Comparison of ENCODE assay signal across 23 cellular contexts in the genomic region with DNA sequence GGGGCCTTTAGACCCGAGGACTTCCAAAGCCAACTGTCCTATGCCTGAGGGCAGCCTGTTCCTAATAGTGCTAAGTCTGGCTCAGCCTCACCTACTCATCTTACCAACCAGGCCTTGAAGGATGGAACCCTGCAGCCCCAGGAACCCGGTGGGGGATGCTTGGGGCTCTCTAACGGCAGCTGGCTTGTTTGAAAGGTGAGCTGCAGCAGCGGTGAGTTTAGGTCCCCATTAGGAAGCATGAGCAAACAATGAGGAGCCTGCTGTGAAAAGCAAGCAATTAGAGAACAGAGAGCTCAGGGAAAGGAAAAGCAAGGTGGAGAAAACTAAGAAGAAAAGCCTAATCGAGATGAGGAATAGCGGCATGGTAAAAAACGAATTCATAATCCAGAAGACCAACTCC. TPM values are rescaled to one million over a fixed set of nuclear protein-coding genes. Genes with fewer than 3 reads are reported as not detected.
DNase-seq lines count a peak whose midpoint lies in the region; ATAC-seq and TF ChIP-seq lines count a peak whose summit lies in the region.
"Had no signal": no experiment of that assay in that cellular context is flagged by ENCODE, and none has a peak within 500 bp of the region (broad histone marks: within the 10 kb centered on the region; RNA-seq: fewer than 3 reads in every experiment).

No MANE protein-coding gene starts in this region.

- H3K14ac ChIP-seq in H9 (ENCODE audit: insufficient read depth, low read length): no peak overlapping the region

- H3K9me3 ChIP-seq in H9 (ENCODE audit: control insufficient read depth, low read depth, low read length): no peaks in the 10 kb centered on the region
- H3K9me3 ChIP-seq: A549, BLaER1 had no signal

- no peak for TF ChIP-seq CTCF in H9 (conservative IDR thresholded peaks at IDR 0.05)

- no peak overlapping the region for H3K56ac ChIP-seq in H9 (ENCODE audit: insufficient read length, low read depth, low read length)

- no peak overlapping the region for H3K9ac ChIP-seq in H9 (ENCODE audit: extremely low read depth, insufficient read length, low read length)
- H3K9ac ChIP-seq: BLaER1 had no signal

- in situ Hi-C loops in ACHN (cut with HindIII; ENCODE audit: low pct_ligation_motif_present, low pct_unique_long_range_greater_than_20kb, low sequenced_read_pairs): no loop called here

- no peak overlapping the region for H3K4me3 ChIP-seq in H7 (ENCODE audit: insufficient read depth, low read depth, low read length)
- H3K4me3 ChIP-seq: A549, BLaER1 had no signal

- DNase-seq in COLO668 (lab: John Stamatoyannopoulos, UW; ENCODE audit: unreplicated experiment) (peak; percentile 53), H7 (peak; percentile 44), memory B cell (ENCODE audit: low spot score in 2 of 2) (no peak), ACHN (no peak), Right ventricle myocardium inferior (ENCODE audit: missing footprints) (no peak), H9 (no peak), NCI-H345 (lab: John Stamatoyannopoulos, UW) (no peak)
- no peak for DNase-seq in activated T-helper 1 cell treated with anti-CD3 and anti-CD28 coated beads, Interleukin-12 subunit alpha, Interleukin-12 subunit beta, Interleukin-2, Interleukin-4 antibody, amounts not matched to agents 30 ng/mL and 10 ng/mL and 1 ng/mL, durations not matched to agents 14 hours and 24 hours and 36 hours (ENCODE audit: low spot score)
- DNase-seq: CD4-positive, alpha-beta T cell; DMS53; EL; HCEC 1CT; KBM-7; MM.1S; NCI-H1048; NCI-H1417 treated with DMSO at 0.1 percent for 48 hours; NCI-H187; NCI-H2107; NCI-H226; NCI-H526 had no signal

- no peak overlapping the region for H2BK15ac ChIP-seq in H9 (ENCODE audit: low read depth, low read length)

- no peak overlapping the region for H4K91ac ChIP-seq in H9 (ENCODE audit: insufficient read length, low read depth, low read length)

- H2AFZ ChIP-seq in H9 (ENCODE audit: low read length): no peak overlapping the region

- no peak overlapping the region for H2BK12ac ChIP-seq in H9 (ENCODE audit: insufficient read length, low read depth, low read length)

- no peak overlapping the region for H2AK5ac ChIP-seq in H9 (ENCODE audit: insufficient read length, low read length)

- no peak overlapping the region for H3K23ac ChIP-seq in H9 (ENCODE audit: insufficient read length, low read depth, low read length)

- H3K27me3 ChIP-seq in H7 (ENCODE audit: control insufficient read depth, insufficient read depth, low read length): no peaks in the 10 kb centered on the region
- H3K27me3 ChIP-seq in H9 (ENCODE audit: insufficient read depth, low read length): no peaks in the 10 kb centered on the region
- H3K27me3 ChIP-seq: BLaER1 had no signal

- no peak for ATAC-seq in memory B cell (ENCODE audit: low read depth)
- ATAC-seq in Right ventricle myocardium inferior: no peak
- ATAC-seq: A549, SK-N-SH treated with all-trans-retinoic acid at 6 μM for 48 hours had no signal

- no peak overlapping the region for H2BK120ac ChIP-seq in H9 (ENCODE audit: low read depth, low read length, poor library complexity, severe bottlenecking)

- no peaks in the 10 kb centered on the region for H3K79me1 ChIP-seq in H9 (ENCODE audit: insufficient read depth, low read depth, low read length, poor library complexity, severe bottlenecking)

- H3K27ac ChIP-seq in H9 (ENCODE audit: insufficient read length, low read depth, low read length): no peak overlapping the region
- H3K27ac ChIP-seq: A549, BLaER1 had no signal

- no peak overlapping the region for H2BK20ac ChIP-seq in H9 (ENCODE audit: low read depth, low read length, poor library complexity, severe bottlenecking)

- no peak overlapping the region for H3T11ph ChIP-seq in H9 (ENCODE audit: low read length)

- H3K36me3 Mint-ChIP-seq in activated T-helper 1 cell treated with anti-CD3 and anti-CD28 coated beads, Interleukin-12 subunit alpha, Interleukin-12 subunit beta, Interleukin-2, Interleukin-4 antibody, amounts not matched to agents 30 ng/mL and 10 ng/mL and 1 ng/mL, durations not matched to agents 14 hours and 24 hours and 36 hours (ENCODE audit: low read depth): peaks cover 62% of the 10 kb centered on the region
- peaks cover 58% of the 10 kb centered on the region for H3K36me3 Mint-ChIP-seq in memory B cell
- H3K36me3 Mint-ChIP-seq in H9 (ENCODE audit: insufficient read depth in 1 of 3, low read depth in 3 of 3): peaks cover 0 to 14% (median 9%) of the 10 kb centered on the region in 3 experiments; a peak in 5 of 7 replicates

- peaks cover 4% of the 10 kb centered on the region for H3K4me1 ChIP-seq in H9 (ENCODE audit: insufficient read depth, low read length)
- H3K4me1 ChIP-seq: A549 had no signal

- H3K9me3 Mint-ChIP-seq in activated T-helper 1 cell treated with anti-CD3 and anti-CD28 coated beads, Interleukin-12 subunit alpha, Interleukin-12 subunit beta, Interleukin-2, Interleukin-4 antibody, amounts not matched to agents 30 ng/mL and 10 ng/mL and 1 ng/mL, durations not matched to agents 14 hours and 24 hours and 36 hours: no peaks in the 10 kb centered on the region
- H3K9me3 Mint-ChIP-seq in memory B cell: peaks cover 2% of the 10 kb centered on the region
- peaks cover 3 to 4% of the 10 kb centered on the region in 2 experiments; a peak in 2 of 5 replicates for H3K9me3 Mint-ChIP-seq in H9
- H3K9me3 Mint-ChIP-seq: CD4-positive, alpha-beta T cell had no signal

- no peak overlapping the region for H4K5ac ChIP-seq in H9 (ENCODE audit: insufficient read length, low read depth, low read length)

- WGBS in H9 (ENCODE audit: extremely low coverage, insufficient read length, low lambda C conversion rate): no CpG with 5 or more reads among the region's 7 CpGs

- H4K20me1 ChIP-seq in H9 (ENCODE audit: control insufficient read depth, insufficient read depth, insufficient read length): no peaks in the 10 kb centered on the region
- H4K20me1 ChIP-seq: BLaER1 had no signal

- H3K79me2 ChIP-seq in H9 (ENCODE audit: insufficient read depth, low read length): no peaks in the 10 kb centered on the region

- H3K18ac ChIP-seq in H9 (ENCODE audit: insufficient read length, low read depth, low read length): no peak overlapping the region

- no peaks in the 10 kb centered on the region for H3K36me3 ChIP-seq in H7 (replicated peaks; ENCODE audit: control insufficient read depth, insufficient read depth, low read length)

- H3K27me3 Mint-ChIP-seq in activated T-helper 1 cell treated with anti-CD3 and anti-CD28 coated beads, Interleukin-12 subunit alpha, Interleukin-12 subunit beta, Interleukin-2, Interleukin-4 antibody, amounts not matched to agents 30 ng/mL and 10 ng/mL and 1 ng/mL, durations not matched to agents 14 hours and 24 hours and 36 hours (ENCODE audit: insufficient read depth): no peaks in the 10 kb centered on the region
- H3K27me3 Mint-ChIP-seq in memory B cell (no peaks in the 10 kb centered on the region), H9 (ENCODE audit: low read depth) (peaks cover 12% of the 10 kb centered on the region)
- H3K27me3 Mint-ChIP-seq: CD4-positive, alpha-beta T cell had no signal

- H4K8ac ChIP-seq in H9 (replicated peaks; ENCODE audit: insufficient read length, low read depth, low read length): no peak overlapping the region

- intact Hi-C loops in activated T-helper 1 cell treated with anti-CD3 and anti-CD28 coated beads, Interleukin-12 subunit alpha, Interleukin-12 subunit beta, Interleukin-2, Interleukin-4 antibody, amounts not matched to agents 30 ng/mL and 10 ng/mL and 1 ng/mL, durations not matched to agents 14 hours and 24 hours and 36 hours (cut with micrococcal nuclease): no loop called here
- intact Hi-C loops in Right ventricle myocardium inferior (cut with DNase I): no loop called here

- peak overlapping the region; percentile 10 for H3K27ac Mint-ChIP-seq in activated T-helper 1 cell treated with anti-CD3 and anti-CD28 coated beads, Interleukin-12 subunit alpha, Interleukin-12 subunit beta, Interleukin-2, Interleukin-4 antibody, amounts not matched to agents 30 ng/mL and 10 ng/mL and 1 ng/mL, durations not matched to agents 14 hours and 24 hours and 36 hours
- peak overlapping the region; percentile 37 for H3K27ac Mint-ChIP-seq in memory B cell
- H3K27ac Mint-ChIP-seq in H9: no peak overlapping the region; a peak in 1 of 7 replicates

- no peak overlapping the region for H3K4me3 Mint-ChIP-seq in activated T-helper 1 cell treated with anti-CD3 and anti-CD28 coated beads, Interleukin-12 subunit alpha, Interleukin-12 subunit beta, Interleukin-2, Interleukin-4 antibody, amounts not matched to agents 30 ng/mL and 10 ng/mL and 1 ng/mL, durations not matched to agents 14 hours and 24 hours and 36 hours
- H3K4me3 Mint-ChIP-seq in memory B cell: no peak overlapping the region
- no peak overlapping the region for H3K4me3 Mint-ChIP-seq in H9
- H3K4me3 Mint-ChIP-seq: CD4-positive, alpha-beta T cell had no signal

- no peaks in the 10 kb centered on the region for H3K4me1 Mint-ChIP-seq in activated T-helper 1 cell treated with anti-CD3 and anti-CD28 coated beads, Interleukin-12 subunit alpha, Interleukin-12 subunit beta, Interleukin-2, Interleukin-4 antibody, amounts not matched to agents 30 ng/mL and 10 ng/mL and 1 ng/mL, durations not matched to agents 14 hours and 24 hours and 36 hours (ENCODE audit: low read depth)
- peaks cover 2% of the 10 kb centered on the region for H3K4me1 Mint-ChIP-seq in memory B cell
- peaks cover 20% of the 10 kb centered on the region in 2 experiments for H3K4me1 Mint-ChIP-seq in H9

- H2BK5ac ChIP-seq in H9 (ENCODE audit: insufficient read length, low read length): no peak overlapping the region

- H3K23me2 ChIP-seq in H9 (ENCODE audit: insufficient read length, low read depth, low read length, poor library complexity, severe bottlenecking): no peaks in the 10 kb centered on the region

- H3K4me2 ChIP-seq in H9 (ENCODE audit: insufficient read depth, insufficient read length, low read length): no peak overlapping the region
- H3K4me2 ChIP-seq: A549, BLaER1 had no signal

- H3K4ac ChIP-seq in H9 (ENCODE audit: low read depth, low read length): no peak overlapping the region

RNA-seq across cellular contexts. Expression of a gene that starts 39.9 kb away (rescaled TPM):
- 1.8 and 2.2 TPM in 2 replicates for total RNA-seq in H7 (2014; rRNA removed; shearing (Covaris generic))
- 141 and 142 TPM in 2 replicates for total RNA-seq in activated T-helper 1 cell treated with anti-CD3 and anti-CD28 coated beads, Interleukin-12 subunit alpha, Interleukin-12 subunit beta, Interleukin-2, Interleukin-4 antibody, amounts not matched to agents 30 ng/mL and 10 ng/mL and 1 ng/mL, durations not matched to agents 14 hours and 24 hours and 36 hours
- total RNA-seq in Right ventricle myocardium inferior (9.8 TPM), H9 (2021) (2.9 and 3.7 TPM in 2 replicates)

RNA-seq across cellular contexts. Expression of a gene that starts 45.6 kb away (rescaled TPM):
- total RNA-seq in H7 (2014; rRNA removed; shearing (Covaris generic)): 0.55 TPM in 1 of 2 replicates, not detected in the other
- total RNA-seq in activated T-helper 1 cell treated with anti-CD3 and anti-CD28 coated beads, Interleukin-12 subunit alpha, Interleukin-12 subunit beta, Interleukin-2, Interleukin-4 antibody, amounts not matched to agents 30 ng/mL and 10 ng/mL and 1 ng/mL, durations not matched to agents 14 hours and 24 hours and 36 hours: 235 and 243 TPM in 2 replicates
- total RNA-seq in Right ventricle myocardium inferior (0.32 TPM), H9 (2021) (0.31 and 0.70 TPM in 2 replicates)

Comparison
In these comparisons a context has a peak if more than half of its experiments do, and no peak if none do; other contexts are left out.
1. DNase-seq: peak in COLO668 (single experiment) and H7 (single experiment); none in activated T-helper 1 cell treated with anti-CD3 and anti-CD28 coated beads, Interleukin-12 subunit alpha, Interleukin-12 subunit beta, Interleukin-2, Interleukin-4 antibody, amounts not matched to agents 30 ng/mL and 10 ng/mL and 1 ng/mL, durations not matched to agents 14 hours and 24 hours and 36 hours (single experiment), memory B cell (0 of 2), ACHN (single experiment), Right ventricle myocardium inferior (single experiment), H9 (single experiment) and NCI-H345 (single experiment).
2. H3K27ac Mint-ChIP-seq: peak in activated T-helper 1 cell treated with anti-CD3 and anti-CD28 coated beads, Interleukin-12 subunit alpha, Interleukin-12 subunit beta, Interleukin-2, Interleukin-4 antibody, amounts not matched to agents 30 ng/mL and 10 ng/mL and 1 ng/mL, durations not matched to agents 14 hours and 24 hours and 36 hours (single experiment) and memory B cell (single experiment); none in H9 (0 of 3).
3. RNA of a gene that starts 39.9 kb away (total RNA-seq): 141 to 142 TPM in activated T-helper 1 cell treated with anti-CD3 and anti-CD28 coated beads, Interleukin-12 subunit alpha, Interleukin-12 subunit beta, Interleukin-2, Interleukin-4 antibody, amounts not matched to agents 30 ng/mL and 10 ng/mL and 1 ng/mL, durations not matched to agents 14 hours and 24 hours and 36 hours; 9.8 TPM in Right ventricle myocardium inferior (single experiment), 2.9 to 3.7 TPM in H9 and 1.8 to 2.2 TPM in H7; every median in the first group is over 10 times any median in the second.
4. RNA of a gene that starts 45.6 kb away (total RNA-seq): 235 to 243 TPM in activated T-helper 1 cell treated with anti-CD3 and anti-CD28 coated beads, Interleukin-12 subunit alpha, Interleukin-12 subunit beta, Interleukin-2, Interleukin-4 antibody, amounts not matched to agents 30 ng/mL and 10 ng/mL and 1 ng/mL, durations not matched to agents 14 hours and 24 hours and 36 hours; 0.55 TPM in H7, 0.32 TPM in Right ventricle myocardium inferior (single experiment) and 0.31 to 0.70 TPM in H9; every median in the first group is over 100 times any median in the second.